ENCODE assay signal across 15 cellular contexts in the genomic region with DNA sequence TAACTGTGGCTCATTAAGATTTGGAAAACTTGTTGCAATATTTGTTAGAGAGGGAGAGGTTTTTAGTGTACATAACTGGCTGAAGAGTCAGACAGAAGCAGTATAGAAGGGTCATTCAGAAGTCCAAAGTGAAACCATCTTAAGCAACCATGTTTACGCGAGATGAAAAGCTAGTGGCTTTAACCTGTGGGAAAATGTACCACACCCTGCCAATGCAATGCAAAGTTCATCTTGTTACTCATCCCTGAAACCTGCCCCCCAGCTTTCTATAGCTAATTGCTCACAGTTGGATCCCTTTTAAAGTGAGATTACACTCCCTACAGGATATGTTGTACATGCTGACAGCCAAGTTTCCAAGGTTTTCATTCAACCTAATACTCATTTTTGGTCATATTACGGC.
DNase-seq lines count a peak whose midpoint lies in the region; ATAC-seq and TF ChIP-seq lines count a peak whose summit lies in the region.
"Had no signal": no experiment of that assay in that cellular context is flagged by ENCODE, and none has a peak within 500 bp of the region (broad histone marks: within the 10 kb centered on the region; RNA-seq: fewer than 3 reads in every experiment).

No MANE protein-coding gene starts in this region.

- whole genome bisulfite sequencing in tibial nerve, 2 donors, result 85 to 88% methylated on average over 3 of the region's 3 CpGs

- H3K4me3 ChIP-seq in HUES48 (ENCODE audit: low read depth, low read length) (no peak overlapping the region), astrocyte of the spinal cord (ENCODE audit: low read depth, low read length) (no peak overlapping the region), tibial nerve (no peak overlapping the region)
- H3K4me3 ChIP-seq: adrenal gland had no signal

- no peaks in the 10 kb centered on the region for H3K9me3 ChIP-seq in HUES48 (ENCODE audit: control insufficient read depth, insufficient read depth, low read length)
- no peaks in the 10 kb centered on the region for H3K9me3 ChIP-seq in tibial nerve
- H3K9me3 ChIP-seq: adrenal gland, BE2C had no signal

- peaks cover 15% of the 10 kb centered on the region for H3K4me1 ChIP-seq in HUES48 (ENCODE audit: control insufficient read depth, insufficient read depth, low read length)
- peaks cover 0 to 15% (median 5%) of the 10 kb centered on the region in 4 donors for H3K4me1 ChIP-seq in tibial nerve
- H3K4me1 ChIP-seq: BE2C had no signal

- peaks cover 11 to 19% of the 10 kb centered on the region in 2 donors for H3K4me1 Mint-ChIP-seq in natural killer cell
- H3K4me1 Mint-ChIP-seq: naive B cell had no signal

- peak overlapping the region; percentile 18 for H3K27ac ChIP-seq in HUES48 (ENCODE audit: low read depth, low read length)
- no peak overlapping the region for H3K27ac ChIP-seq in tibial nerve
- H3K27ac ChIP-seq: adrenal gland, KMS-11 had no signal

- no peak for TF ChIP-seq POLR2A in tibial nerve (IDR thresholded peaks at IDR 0.05)

- H3K36me3 ChIP-seq in HUES48 (ENCODE audit: control insufficient read depth, insufficient read depth, low read length), result no peaks in the 10 kb centered on the region
- no peaks in the 10 kb centered on the region for H3K36me3 ChIP-seq in tibial nerve
- H3K36me3 ChIP-seq: adrenal gland, BE2C had no signal

- in situ Hi-C loops in astrocyte of the spinal cord (cut with HindIII; ENCODE audit: low sequenced_read_pairs), result no loop called here

- intact Hi-C loops in left colon (cut with DNase I, micrococcal nuclease) (no loop called here), natural killer cell (cut with micrococcal nuclease) (no loop called here)

- no peaks in the 10 kb centered on the region for H3K9me3 Mint-ChIP-seq in natural killer cell

- ATAC-seq in left colon (peak; percentile 80), HG02938 (IDR thresholded peaks at IDR 0.05; ENCODE audit: unreplicated experiment) (no peak), HG03442 (IDR thresholded peaks at IDR 0.05; ENCODE audit: unreplicated experiment) (no peak), natural killer cell (no peak)

- H3K27me3 Mint-ChIP-seq in natural killer cell (ENCODE audit: low read depth in 2 of 2), result peaks cover 7% of the 10 kb centered on the region in 2 donors

- DNase-seq in COR-L47 (lab: John Stamatoyannopoulos, UW) (peak; percentile 61), astrocyte of the spinal cord (ENCODE audit: low read depth, low spot score) (peak; percentile 81), left colon (peak; percentile 26 to 51), natural killer cell (no peak), tibial nerve (ENCODE audit: low spot score in 2 of 2) (no peak)
- DNase-seq: activated CD8-positive, alpha-beta memory T cell treated with anti-CD3 and anti-CD28 coated beads, Interleukin-2, amount 50 U/mL, for 48 hours; adrenal gland; BE2C; naive B cell; NCI-H2171 treated with DMSO at 0.1 percent for 48 hours; Right ventricle myocardium superior had no signal

- H3K27me3 ChIP-seq in HUES48 (ENCODE audit: control insufficient read depth, insufficient read depth, low read length), result peaks cover 15% of the 10 kb centered on the region
- H3K27me3 ChIP-seq in tibial nerve, result no peaks in the 10 kb centered on the region
- H3K27me3 ChIP-seq: adrenal gland, BE2C had no signal

- no peak for TF ChIP-seq CTCF in astrocyte of the spinal cord (IDR thresholded peaks at IDR 0.05; ENCODE audit: low read depth, low read length)
- TF ChIP-seq CTCF in natural killer cell (IDR thresholded peaks at IDR 0.05), result no peak
- TF ChIP-seq CTCF in tibial nerve (IDR thresholded peaks at IDR 0.05), result no peak

- no peak overlapping the region for H3K27ac Mint-ChIP-seq in natural killer cell
- H3K27ac Mint-ChIP-seq: naive B cell had no signal

- no peak for TF ChIP-seq EP300 in tibial nerve (IDR thresholded peaks at IDR 0.05)

- H3K36me3 Mint-ChIP-seq in natural killer cell, result no peaks in the 10 kb centered on the region
- H3K36me3 Mint-ChIP-seq: naive B cell had no signal

- no peak overlapping the region for H3K4me3 Mint-ChIP-seq in natural killer cell
- H3K4me3 Mint-ChIP-seq: naive B cell had no signal

- H3K9ac ChIP-seq in HUES48 (ENCODE audit: low read depth, low read length), result no peak overlapping the region
- H3K9ac ChIP-seq: KMS-11 had no signal

Comparison
In these comparisons a context has a peak if more than half of its experiments do, and no peak if none do; other contexts are left out.
1. DNase-seq: peak in COR-L47 (single experiment), astrocyte of the spinal cord (single experiment) and left colon (2 of 2); none in natural killer cell (single experiment) and tibial nerve (0 of 2).